12 cellular contexts compared by ENCODE assay signal in genomic region chrX:71941771-71942170, GRCh38. TPM values are rescaled to one million over a fixed set of nuclear protein-coding genes. Genes with fewer than 3 reads are reported as not detected.
DNase-seq lines count a peak whose midpoint lies in the region; ATAC-seq and TF ChIP-seq lines count a peak whose summit lies in the region.
"Had no signal": no experiment of that assay in that cellular context is flagged by ENCODE, and none has a peak within 500 bp of the region (broad histone marks: within the 10 kb centered on the region; RNA-seq: fewer than 3 reads in every experiment).

No MANE protein-coding gene starts in this region.

- DNase-seq in ACHN (peak; percentile 1), PC-3 (peak; percentile 30), fibroblast of pulmonary artery (ENCODE audit: low read depth) (peak; percentile 74), T-helper 9 cell (no peak)
- no peak for DNase-seq in activated CD4-positive, alpha-beta T cell treated with anti-CD3 and anti-CD28 coated beads, Interleukin-2, amount 50 U/mL, for 4 hours
- DNase-seq: activated T-cell treated with anti-CD3 and anti-CD28 coated beads, Interleukin-2, amount 50 U/mL, for 1 hour; AML-193; GDM1; NCI-H1105 had no signal

- intact Hi-C loops in PC-3 (cut with micrococcal nuclease) = no loop called here

- no peak overlapping the region for H3K4me3 ChIP-seq in PC-3 (ENCODE audit: low read length)
- H3K4me3 ChIP-seq in fibroblast of pulmonary artery (replicated peaks; ENCODE audit: low read depth, low read length) = no peak overlapping the region
- no peak overlapping the region for H3K4me3 ChIP-seq in muscle layer of colon (ENCODE audit: low read depth in 1 of 2, low read length in 2 of 2)

- H4K20me1 ChIP-seq in PC-3 (ENCODE audit: low read length) = no peaks in the 10 kb centered on the region

- no peaks in the 10 kb centered on the region for H3K36me3 ChIP-seq in PC-3 (ENCODE audit: low read depth, low read length)
- no peaks in the 10 kb centered on the region for H3K36me3 ChIP-seq in muscle layer of colon (ENCODE audit: insufficient read depth, low read length)

- in situ Hi-C loops in ACHN (cut with HindIII; ENCODE audit: low pct_ligation_motif_present, low pct_unique_long_range_greater_than_20kb, low sequenced_read_pairs) = no loop called here

- POLR2A ChIA-PET in PC-3 (lab: Charles Lee; ENCODE audit: unreplicated experiment) = no interaction called here

- H3K9me3 ChIP-seq in PC-3 (ENCODE audit: low read length) = no peaks in the 10 kb centered on the region
- no peaks in the 10 kb centered on the region for H3K9me3 ChIP-seq in muscle layer of colon (ENCODE audit: low read length)

- no peaks in the 10 kb centered on the region for H3K79me2 ChIP-seq in PC-3 (ENCODE audit: low read length)

- H3K27ac ChIP-seq in PC-3 (ENCODE audit: low read length) (no peak overlapping the region), muscle layer of colon (ENCODE audit: low read depth, low read length) (peak overlapping the region; percentile 65)

- no peak for TF ChIP-seq CTCF in PC-3 (conservative IDR thresholded peaks at IDR 0.05; ENCODE audit: low read depth, low read length)
- no peak for TF ChIP-seq CTCF in fibroblast of pulmonary artery (IDR thresholded peaks at IDR 0.05; ENCODE audit: low read length, missing control alignments)

- H3K4me1 ChIP-seq in PC-3 (ENCODE audit: insufficient read depth, low read length) (no peaks in the 10 kb centered on the region), muscle layer of colon (ENCODE audit: insufficient read depth, low read length) (peaks cover 18% of the 10 kb centered on the region)

- BruUV-seq in PC-3 (replicated peaks; lab: Mats Ljungman, UMichigan) = no TSS peak

- H3K4me2 ChIP-seq in PC-3 (ENCODE audit: low read length) = no peak overlapping the region

- ATAC-seq in PC-3 = peak; percentile 37; the same call in 1 of the 2 replicates
- ATAC-seq in GM21390 (IDR thresholded peaks at IDR 0.05; ENCODE audit: unreplicated experiment) = no peak
- ATAC-seq in GM19351 (IDR thresholded peaks at IDR 0.05; ENCODE audit: unreplicated experiment) = no peak

- no peaks in the 10 kb centered on the region for H3F3A ChIP-seq in PC-3 (ENCODE audit: low read length, unreplicated experiment)

- H2AFZ ChIP-seq in PC-3 (ENCODE audit: low read length) = no peak overlapping the region

- CTCF ChIA-PET in PC-3 (lab: Charles Lee) = no interaction called here

- H3K27me3 ChIP-seq in PC-3 (ENCODE audit: low read length) = peaks cover 1% of the 10 kb centered on the region
- H3K27me3 ChIP-seq in muscle layer of colon (ENCODE audit: control insufficient read depth in 1 of 2, insufficient read depth in 2 of 2, low read length in 2 of 2) = peaks cover 0 to 7% of the 10 kb centered on the region in 2 donors

- no peak overlapping the region for H3K9ac ChIP-seq in PC-3 (ENCODE audit: low read length)
- H3K9ac ChIP-seq in muscle layer of colon (ENCODE audit: low read length) = no peak overlapping the region

- no peaks in the 10 kb centered on the region for H3K9me2 ChIP-seq in PC-3 (replicated peaks; ENCODE audit: low read length)

RNA-seq across cellular contexts. Expression of gene NHSL2, which starts 31.1 kb away (rescaled TPM):
- total RNA-seq in PC-3 (2014; rRNA removed) = 0.07 and 0.58 TPM in 2 replicates

Comparison
In these comparisons a context has a peak if more than half of its experiments do, and no peak if none do; other contexts are left out.
1. DNase-seq: peak in ACHN (single experiment), PC-3 (single experiment) and fibroblast of pulmonary artery (single experiment); none in activated CD4-positive, alpha-beta T cell treated with anti-CD3 and anti-CD28 coated beads, Interleukin-2, amount 50 U/mL, for 4 hours (0 of 2) and T-helper 9 cell (single experiment).